ENCODE assay signal across 16 cellular contexts in the genomic region with DNA sequence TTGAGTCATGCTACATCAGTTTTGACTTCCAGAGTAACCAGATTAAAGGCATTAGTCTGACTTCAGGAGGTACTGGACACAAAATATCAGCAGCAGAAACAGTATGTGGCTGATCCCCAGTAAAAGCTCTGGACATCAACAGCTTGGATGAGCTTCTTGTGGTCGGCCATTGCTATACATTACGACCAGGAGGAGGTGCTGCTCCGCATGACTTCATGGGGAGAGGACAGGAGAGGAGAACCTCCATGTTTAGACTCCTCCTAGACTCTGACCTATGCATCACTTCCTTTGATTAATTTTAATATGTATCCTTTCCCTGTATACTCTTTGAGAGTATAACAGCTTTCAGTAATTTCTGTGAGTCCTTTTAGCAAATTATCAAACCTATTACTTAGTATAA.
DNase-seq lines count a peak whose midpoint lies in the region; ATAC-seq and TF ChIP-seq lines count a peak whose summit lies in the region.
"Had no signal": no experiment of that assay in that cellular context is flagged by ENCODE, and none has a peak within 500 bp of the region (broad histone marks: within the 10 kb centered on the region; RNA-seq: fewer than 3 reads in every experiment).

No MANE protein-coding gene starts in this region.

- no peaks in the 10 kb centered on the region for H3K27me3 ChIP-seq in H7 (ENCODE audit: control insufficient read depth, insufficient read depth, low read length)
- H3K27me3 ChIP-seq: BLaER1 treated with 17β-estradiol and CSF1 and Interleukin-3, amounts not matched to agents 10 nM and 100 nM; colonic mucosa; SJSA1 had no signal

- DNase-seq in GM13977 (ENCODE audit: low spot score) = no peak
- peak; percentile 37 for DNase-seq in H7
- no peak for DNase-seq in LNCaP clone FGC (ENCODE audit: low read depth)
- peak; percentile 47 for DNase-seq in iPS-NIHi7 (ENCODE audit: extremely low spot score)
- no peak for DNase-seq in left ventricle myocardium superior
- no peak for DNase-seq in anterior cingulate cortex (lab: John Stamatoyannopoulos, UW)
- no peak for DNase-seq in NCI-H2227 treated with DMSO at 0.1 percent for 48 hours (lab: John Stamatoyannopoulos, UW)
- DNase-seq: activated B cell treated with CpG ODN at 0.5 μM for 24 hours; colonic mucosa; immature natural killer cell; NCI-H1417 treated with DMSO at 0.1 percent for 48 hours; NCI-H526 treated with DMSO at 0.1 percent for 48 hours; stimulated activated naive CD8-positive, alpha-beta T cell treated with anti-CD3 and anti-CD28 coated beads, Interleukin-15, Interleukin-2, amounts not matched to agents 100 U/mL and 50 U/mL, for 24 hours had no signal

- no peaks in the 10 kb centered on the region for H3K36me3 ChIP-seq in H7 (replicated peaks; ENCODE audit: control insufficient read depth, insufficient read depth, low read length)
- H3K36me3 ChIP-seq: BLaER1 treated with 17β-estradiol and CSF1 and Interleukin-3, amounts not matched to agents 10 nM and 100 nM; colonic mucosa; SJSA1 had no signal

- in situ Hi-C loops in GM13977 (cut with MboI; ENCODE audit: low pct_unique_long_range_greater_than_20kb, low sequenced_read_pairs, unreplicated experiment) = no loop called here

- H3K4me3 ChIP-seq in H7 (ENCODE audit: insufficient read depth, low read depth, low read length) (no peak overlapping the region), LNCaP clone FGC (ENCODE audit: low read depth, low read length) (no peak overlapping the region)
- H3K4me3 ChIP-seq: BLaER1 treated with 17β-estradiol and CSF1 and Interleukin-3, amounts not matched to agents 10 nM and 100 nM; colonic mucosa; SJSA1 had no signal

- TF ChIP-seq CTCF in GM13977 (IDR thresholded peaks at IDR 0.05; ENCODE audit: extremely low read depth, insufficient read depth, missing control alignments) (peak; percentile 26), LNCaP clone FGC (IDR thresholded peaks at IDR 0.05; ENCODE audit: control insufficient read depth, extremely low read depth, insufficient read depth) (peak; percentile 19; the same call in 1 of the 2 replicates)

- ATAC-seq in left ventricle myocardium superior (no peak), GM19452 (IDR thresholded peaks at IDR 0.05; ENCODE audit: unreplicated experiment) (no peak)
- ATAC-seq: stimulated activated naive CD8-positive, alpha-beta T cell treated with anti-CD3 and anti-CD28 coated beads, Interleukin-15, Interleukin-2, amounts not matched to agents 100 U/mL and 50 U/mL, for 24 hours had no signal

- intact Hi-C loops in left ventricle myocardium superior (cut with micrococcal nuclease) = no loop called here

Comparison
In these comparisons a context has a peak if more than half of its experiments do, and no peak if none do; other contexts are left out.
1. DNase-seq: peak in H7 (single experiment) and iPS-NIHi7 (single experiment); none in GM13977 (single experiment), LNCaP clone FGC (single experiment), left ventricle myocardium superior (single experiment), anterior cingulate cortex (0 of 58) and NCI-H2227 treated with DMSO at 0.1 percent for 48 hours (single experiment).